Comparison of ENCODE assay signal across 25 cellular contexts in the genomic region with DNA sequence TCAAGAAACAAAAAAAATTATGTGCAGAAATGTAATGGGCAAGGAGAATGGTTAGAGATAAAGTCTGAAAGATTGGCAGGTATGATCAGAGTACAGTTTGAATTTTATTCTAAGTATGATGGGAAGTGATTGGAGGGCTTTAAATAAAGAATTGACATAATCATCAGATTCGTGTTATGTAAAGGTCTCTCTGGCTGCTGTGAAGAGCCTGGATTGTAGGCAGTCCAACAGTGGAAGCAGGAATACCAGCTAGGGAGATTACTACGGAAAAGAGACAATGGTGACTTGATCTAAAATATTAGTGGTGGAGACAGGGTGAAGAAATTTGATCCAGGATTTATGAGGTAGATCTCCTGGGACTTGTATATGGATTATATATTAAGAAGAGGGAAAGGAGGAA.
"Had no signal": no experiment of that assay in that cellular context is flagged by ENCODE, and none has a peak within 500 bp of the region (broad histone marks: within the 10 kb centered on the region; RNA-seq: fewer than 3 reads in every experiment).

No MANE protein-coding gene starts in this region.

- H3K27ac ChIP-seq: neural progenitor cell, neutrophil, parathyroid adenoma, psoas muscle, stomach, testis, thyroid gland, upper lobe of right lung had no signal

- H3K9ac ChIP-seq: neural progenitor cell, parathyroid adenoma had no signal

- H3K4me3 ChIP-seq: lung, neural progenitor cell, psoas muscle, skin epidermis, stomach, testis, thyroid gland, upper lobe of right lung had no signal

- ATAC-seq: left lobe of liver; natural killer cell; psoas muscle; stimulated activated naive B cell treated with anti-CD40 and anti-IgM and Interleukin-4, amounts not matched to agents 10 μg/mL and 1 μg/mL and 100 μg/mL, for 72 hours; stimulated activated naive CD8-positive, alpha-beta T cell treated with anti-CD3 and anti-CD28 coated beads, Interleukin-15, Interleukin-2, amounts not matched to agents 100 U/mL and 50 U/mL, for 24 hours had no signal

- H3K27me3 ChIP-seq: neural progenitor cell, neutrophil, stomach, testis, thyroid gland, upper lobe of right lung had no signal

- H3K36me3 ChIP-seq: neural progenitor cell, neutrophil, stomach, thyroid gland, upper lobe of right lung had no signal

- DNase-seq: hippocampal formation; islet precursor cell; mesendoderm; naive B cell; natural killer cell; nephron progenitor cell; occipital lobe; psoas muscle; stimulated activated CD4-positive, alpha-beta T cell treated with anti-CD3 and anti-CD28 coated beads, Interleukin-12 subunit alpha, Interleukin-12 subunit beta, amount 100 ng/mL, for 4 hours; stimulated activated CD4-positive, alpha-beta T cell treated with anti-CD3 and anti-CD28 coated beads, Interleukin-15, amount 100 ng/mL, for 24 hours; stimulated activated CD4-positive, alpha-beta T cell treated with anti-CD3 and anti-CD28 coated beads, Interleukin-2, amount 100 ng/mL, for 24 hours; stimulated activated CD4-positive, alpha-beta T cell treated with anti-CD3 and anti-CD28 coated beads, Interleukin-4, amount 100 ng/mL, for 1 hour; stimulated activated naive B cell treated with anti-CD40 and anti-IgM and Interleukin-4, amounts not matched to agents 10 μg/mL and 1 μg/mL and 100 μg/mL, for 72 hours; stimulated activated naive CD8-positive, alpha-beta T cell treated with anti-CD3 and anti-CD28 coated beads, Interleukin-15, Interleukin-2, amounts not matched to agents 100 U/mL and 50 U/mL, for 24 hours; stomach; testis; thyroid gland; trophoblast cell; upper lobe of right lung had no signal

- H3K9me3 ChIP-seq: neutrophil, psoas muscle, stomach, testis, thyroid gland, upper lobe of right lung had no signal

- H3K4me1 ChIP-seq: neural progenitor cell, thyroid gland had no signal
